In genomic region chr20:22045956-22046507, GRCh38 we compare ENCODE assay signal across 6 cellular contexts.
A peak's percentile ranks its signal among the peaks of the same experiment; 100 is the strongest.
DNase-seq lines count a peak whose midpoint lies in the region; ATAC-seq, FAIRE-seq and TF ChIP-seq lines count a peak whose summit lies in the region.
"Not testable (repeated sequence)": the region's sequence is repeated elsewhere in the genome, so short reads cannot be mapped to it uniquely, and the experiment has no call there.

No MANE protein-coding gene starts in this region.

- H3K36me3 Mint-ChIP-seq in activated CD4-positive, alpha-beta T cell treated with anti-CD3 and anti-CD28 coated beads, Interleukin-2, amount 10 ng/mL, durations not matched to agents 7 days and 5 days (ENCODE audit: low read depth); neural progenitor cell: not testable (repeated sequence)

- not testable (repeated sequence) for H4K20me1 ChIP-seq in DND-41 (ENCODE audit: insufficient read depth, low read length); HepG2 (ENCODE audit: insufficient read depth, low read length); neural progenitor cell (ENCODE audit: low read depth)

- not testable (repeated sequence) for TF ChIP-seq EP300 in HepG2 (IDR thresholded peaks at IDR 0.05; ENCODE audit: low read depth in 2 of 2, low read length in 2 of 2); HepG2 (CRISPR knock-in tag; IDR thresholded peaks at IDR 0.05; ENCODE audit: borderline replicate concordance)

- H3K4me3 Mint-ChIP-seq in activated CD4-positive, alpha-beta T cell treated with anti-CD3 and anti-CD28 coated beads, Interleukin-2, amount 10 ng/mL, durations not matched to agents 7 days and 5 days; neural progenitor cell: not testable (repeated sequence)

- not testable (repeated sequence) for FAIRE-seq in HepG2 (lab: Jason Lieb, UNC)

- peak overlapping the region; percentile 57 for H3K27ac ChIP-seq in DND-41 (ENCODE audit: low read length)
- H3K27ac ChIP-seq in HEK293 (ENCODE audit: extremely low read depth, low read depth, low read length); Peyer's patch; HepG2 (ENCODE audit: extremely low read length, insufficient read depth, low read length); neural progenitor cell: not testable (repeated sequence)

- H3K9me3 ChIP-seq in DND-41 (ENCODE audit: insufficient read depth, low read length, severe bottlenecking); HEK293 (ENCODE audit: control insufficient read depth, insufficient read depth, low read depth, low read length); Peyer's patch; HepG2 (ENCODE audit: low read length); neural progenitor cell (ENCODE audit: low read depth): not testable (repeated sequence)

- TF ChIP-seq POLR2A in Peyer's patch (IDR thresholded peaks at IDR 0.05); HepG2 (IDR thresholded peaks at IDR 0.05; ENCODE audit: insufficient read depth in 1 of 2, low read depth in 2 of 2, low read length in 2 of 2): not testable (repeated sequence)

- H3K27me3 ChIP-seq in DND-41 (ENCODE audit: insufficient read depth, low read length, poor library complexity); Peyer's patch; HepG2 (ENCODE audit: control insufficient read depth in 1 of 2, insufficient read depth in 2 of 2, low read length in 2 of 2); neural progenitor cell: not testable (repeated sequence)

- CTCF ChIA-PET in HEK293 (lab: Yijun Ruan, JAX); activated CD4-positive, alpha-beta T cell treated with anti-CD3 and anti-CD28 coated beads, Interleukin-2, amount 10 ng/mL, durations not matched to agents 7 days and 5 days (lab: Charles Lee); HepG2 (lab: Yijun Ruan, JAX; ENCODE audit: low intra/inter-chr PET ratio, low total read pairs): not testable (repeated sequence)

- H3K9me3 Mint-ChIP-seq in activated CD4-positive, alpha-beta T cell treated with anti-CD3 and anti-CD28 coated beads, Interleukin-2, amount 10 ng/mL, durations not matched to agents 7 days and 5 days = peaks cover 14% of the 10 kb centered on the region
- not testable (repeated sequence) for H3K9me3 Mint-ChIP-seq in neural progenitor cell

- H2AFZ ChIP-seq in DND-41 (ENCODE audit: low read depth, low read length) (peak overlapping the region; percentile 36; the same call in 1 of the 2 replicates), neural progenitor cell (replicated peaks) (peak overlapping the region; percentile 94)
- not testable (repeated sequence) for H2AFZ ChIP-seq in HepG2 (ENCODE audit: low read length)

- H3K36me3 ChIP-seq in DND-41 (ENCODE audit: insufficient read depth, low read length); HEK293 (ENCODE audit: control insufficient read depth in 2 of 2, insufficient read depth in 1 of 2, low read length in 2 of 2); Peyer's patch; HepG2 (replicated peaks in 1 of 2; ENCODE audit: control insufficient read depth in 1 of 2, insufficient read depth in 2 of 2, low read length in 2 of 2); neural progenitor cell: not testable (repeated sequence)

- not testable (repeated sequence) for H3K27me3 Mint-ChIP-seq in activated CD4-positive, alpha-beta T cell treated with anti-CD3 and anti-CD28 coated beads, Interleukin-2, amount 10 ng/mL, durations not matched to agents 7 days and 5 days; neural progenitor cell (ENCODE audit: insufficient read depth, low read depth)

- intact Hi-C loops in HepG2 (cut with micrococcal nuclease; ENCODE audit: unreplicated experiment) = not testable (repeated sequence)

- 40% methylated on average over 12 of the region's 13 CpGs for WGBS in HepG2 (ENCODE audit: low lambda C conversion rate)

- H3K9ac ChIP-seq in DND-41 (ENCODE audit: low read depth, low read length) = 0 out of 2 replicates have a peak overlapping the region, but pooled peaks have one; percentile 28
- not testable (repeated sequence) for H3K9ac ChIP-seq in HepG2 (ENCODE audit: insufficient read depth, low read depth, low read length); neural progenitor cell

- 0 out of 2 replicates have a peak overlapping the region, but pooled peaks have one; percentile 22 for H3K4me2 ChIP-seq in DND-41 (ENCODE audit: insufficient read depth, low read length)
- not testable (repeated sequence) for H3K4me2 ChIP-seq in HepG2 (ENCODE audit: low read depth, low read length)
- peak overlapping the region; percentile 47 for H3K4me2 ChIP-seq in neural progenitor cell

- H3K27ac Mint-ChIP-seq in activated CD4-positive, alpha-beta T cell treated with anti-CD3 and anti-CD28 coated beads, Interleukin-2, amount 10 ng/mL, durations not matched to agents 7 days and 5 days = peak overlapping the region; percentile 36
- not testable (repeated sequence) for H3K27ac Mint-ChIP-seq in neural progenitor cell

- DNase-seq in DND-41 (peak; percentile 61), Peyer's patch (peak in 2 of 3 donors; percentile 54 to 64)
- not testable (repeated sequence) for DNase-seq in activated CD4-positive, alpha-beta T cell treated with anti-CD3 and anti-CD28 coated beads, Interleukin-2, amount 10 ng/mL, durations not matched to agents 7 days and 5 days; HepG2 (ENCODE audit: low spot score); neural progenitor cell (ENCODE audit: low spot score)

- H3K4me3 ChIP-seq in DND-41 (ENCODE audit: low read depth in 1 of 2, low read length in 2 of 2); HEK293 (ENCODE audit: low read depth, low read length); HepG2 (replicated peaks in 1 of 3; ENCODE audit: insufficient read depth in 1 of 3, low read depth in 2 of 3, low read length in 3 of 3); neural progenitor cell: not testable (repeated sequence)
- H3K4me3 ChIP-seq in Peyer's patch = peak overlapping the region in 2 of 4 donors; percentile 11 to 14

- not testable (repeated sequence) for H3K4me1 Mint-ChIP-seq in activated CD4-positive, alpha-beta T cell treated with anti-CD3 and anti-CD28 coated beads, Interleukin-2, amount 10 ng/mL, durations not matched to agents 7 days and 5 days; neural progenitor cell

- not testable (repeated sequence) for TF ChIP-seq CTCF in DND-41 (IDR thresholded peaks at IDR 0.05; ENCODE audit: borderline replicate concordance, extremely low read depth, low read length, poor library complexity, severe bottlenecking); HEK293 (tag by site-specific recombination; IDR thresholded peaks at IDR 0.05); Peyer's patch (IDR thresholded peaks at IDR 0.05); HepG2 (CRISPR knock-in tag; IDR thresholded peaks at IDR 0.05); neural progenitor cell (IDR thresholded peaks at IDR 0.05)

- in situ Hi-C loops in HepG2 (cut with HindIII; ENCODE audit: extremely low pct_ligation_motif_present, low pct_unique_long_range_greater_than_20kb) = not testable (repeated sequence)

- POLR2A ChIA-PET in HEK293 (lab: Yijun Ruan, JAX); activated CD4-positive, alpha-beta T cell treated with anti-CD3 and anti-CD28 coated beads, Interleukin-2, amount 10 ng/mL, durations not matched to agents 7 days and 5 days (lab: Charles Lee); HepG2 (lab: Yijun Ruan, JAX): not testable (repeated sequence)

- not testable (repeated sequence) for BruUV-seq in HepG2 (replicated peaks; lab: Mats Ljungman, UMichigan)

- H3K79me2 ChIP-seq in DND-41 (ENCODE audit: insufficient read depth, low read length); HepG2 (ENCODE audit: insufficient read depth, low read length); neural progenitor cell (ENCODE audit: low read depth): not testable (repeated sequence)

- ATAC-seq in DND-41 (ENCODE audit: insufficient read depth, low read depth); HepG2: not testable (repeated sequence)

- not testable (repeated sequence) for H3F3A ChIP-seq in neural progenitor cell (ENCODE audit: low read depth)

- peaks cover 35% of the 10 kb centered on the region for H3K4me1 ChIP-seq in DND-41 (ENCODE audit: insufficient read depth, low read length)
- not testable (repeated sequence) for H3K4me1 ChIP-seq in HEK293 (ENCODE audit: control insufficient read depth, insufficient read depth, low read length); Peyer's patch; HepG2 (ENCODE audit: insufficient read depth, low read length); neural progenitor cell

- TF ChIP-seq RAD21 in HepG2 (CRISPR knock-in tag; IDR thresholded peaks at IDR 0.05) = not testable (repeated sequence)

TF ChIP-seq in HEK293, 187 proteins besides CTCF, POLR2A, EP300 and RAD21:
- TF ChIP-seq GLIS1 (tag by site-specific recombination; IDR thresholded peaks at IDR 0.05) (peak; percentile 29; the same call in 1 of the 2 replicates), ZFP69B (tag by site-specific recombination; IDR thresholded peaks at IDR 0.05) (0 out of 2 replicates have a peak, but pooled peaks have one; percentile 29)
